38 cellular contexts compared by ENCODE assay signal in the genomic region with DNA sequence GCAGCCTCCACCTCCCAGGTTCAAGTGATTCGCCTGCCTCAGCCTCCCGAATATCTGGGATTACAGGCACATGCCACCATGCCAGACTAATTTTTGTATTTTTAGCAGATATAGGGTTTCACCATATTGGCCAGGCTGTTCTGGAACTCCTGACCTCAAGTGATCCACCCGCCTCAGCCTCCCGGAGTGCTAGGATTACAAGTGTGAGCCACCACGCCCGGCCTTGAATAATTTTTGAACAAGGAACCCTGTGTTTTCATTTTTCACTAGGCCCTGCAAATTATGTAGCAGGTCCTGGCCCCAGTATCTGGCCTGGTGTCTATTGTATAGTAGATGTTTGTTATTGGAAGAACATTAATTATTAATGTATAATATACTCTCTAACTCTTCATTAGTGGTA.
"Had no signal": no experiment of that assay in that cellular context is flagged by ENCODE, and none has a peak within 500 bp of the region (broad histone marks: within the 10 kb centered on the region; RNA-seq: fewer than 3 reads in every experiment).

No MANE protein-coding gene starts in this region.

- H3K27ac ChIP-seq: adrenal gland, ascending aorta, body of pancreas, brain microvascular endothelial cell, breast epithelium, cardiac muscle cell had no signal

- H3K9me3 Mint-ChIP-seq: activated naive CD4-positive, alpha-beta T cell treated with anti-CD3 and anti-CD28 coated beads for 36 hours; activated naive CD4-positive, alpha-beta T cell treated with anti-CD3 and anti-CD28 coated beads, Interleukin-2, amount 10 ng/mL, durations not matched to agents 7 days and 5 days; activated naive CD4-positive, alpha-beta T cell treated with anti-CD3 and anti-CD28 coated beads, Interleukin-2, amount 50 U/mL, for 24 hours; activated naive CD4-positive, alpha-beta T cell treated with anti-CD3 and anti-CD28 coated beads, Interleukin-2, amount 50 U/mL, for 72 hours; activated naive CD8-positive, alpha-beta T cell treated with anti-CD3 and anti-CD28 coated beads for 36 hours; activated naive CD8-positive, alpha-beta T cell treated with anti-CD3 and anti-CD28 coated beads, Interleukin-2, amount 10 ng/mL, durations not matched to agents 7 days and 5 days; activated naive CD8-positive, alpha-beta T cell treated with anti-CD3 and anti-CD28 coated beads, Interleukin-2, amount 50 U/mL, for 24 hours; activated T-cell treated with anti-CD3 and anti-CD28 coated beads, Interleukin-2, amount 50 U/mL, for 24 hours; activated T-cell treated with anti-CD3 and anti-CD28 coated beads, Interleukin-2, amount 50 U/mL, for 4 hours; activated T-cell treated with anti-CD3 and anti-CD28 coated beads, Interleukin-2, amount 50 U/mL, for 72 hours; activated T-helper 1 cell treated with anti-CD3 and anti-CD28 coated beads, Interleukin-12 subunit alpha, Interleukin-12 subunit beta, Interleukin-2, Interleukin-4 antibody, amounts not matched to agents 30 ng/mL and 10 ng/mL and 1 ng/mL, durations not matched to agents 14 hours and 24 hours and 36 hours; activated T-helper 17 cell treated with anti-CD3 and anti-CD28 coated beads, Interleukin-2, amount 50 U/mL, for 72 hours; activated T-helper 2 cell treated with anti-CD3 and anti-CD28 coated beads, Interferon-gamma antibody, Interleukin-2, Interleukin-4, amounts not matched to agents 10 μg/mL and 5 μg/mL and 100 μg/mL, durations not matched to agents 14 hours and 24 hours and 36 hours; central memory CD8-positive, alpha-beta T cell had no signal

- H3K27me3 Mint-ChIP-seq: activated naive CD4-positive, alpha-beta T cell treated with anti-CD3 and anti-CD28 coated beads, Interleukin-2, amount 50 U/mL, for 24 hours; activated naive CD8-positive, alpha-beta T cell; activated naive CD8-positive, alpha-beta T cell treated with anti-CD3 and anti-CD28 coated beads for 36 hours; activated naive CD8-positive, alpha-beta T cell treated with anti-CD3 and anti-CD28 coated beads, Interleukin-2, amount 50 U/mL, for 24 hours; activated T-cell treated with anti-CD3 and anti-CD28 coated beads, Interleukin-2, amount 50 U/mL, for 24 hours; activated T-helper 17 cell treated with anti-CD3 and anti-CD28 coated beads, Interleukin-2, amount 50 U/mL, for 72 hours; brain; central memory CD8-positive, alpha-beta T cell had no signal

- H3K36me3 ChIP-seq: adrenal gland, ascending aorta, brain microvascular endothelial cell, breast epithelium, cardiac muscle cell had no signal

- DNase-seq: activated effector memory CD4-positive, alpha-beta T cell treated with anti-CD3 and anti-CD28 coated beads, Interleukin-2, amount 50 U/mL, for 16 hours; activated effector memory CD4-positive, alpha-beta T cell treated with Interleukin-2 at 50 U/mL for 16 hours; activated gamma-delta T cell; activated gamma-delta T cell treated with Interleukin-2 at 50 U/mL for 16 hours; activated naive CD4-positive, alpha-beta T cell; activated naive CD4-positive, alpha-beta T cell treated with anti-CD3 and anti-CD28 coated beads for 36 hours; activated naive CD4-positive, alpha-beta T cell treated with anti-CD3 and anti-CD28 coated beads, Interleukin-2, amount 10 ng/mL, durations not matched to agents 7 days and 5 days; activated naive CD4-positive, alpha-beta T cell treated with anti-CD3 and anti-CD28 coated beads, Interleukin-2, amount 50 U/mL, for 16 hours; activated naive CD4-positive, alpha-beta T cell treated with Interleukin-2 at 50 U/mL for 16 hours; activated naive CD8-positive, alpha-beta T cell treated with anti-CD3 and anti-CD28 coated beads for 36 hours; activated naive CD8-positive, alpha-beta T cell treated with anti-CD3 and anti-CD28 coated beads, Interleukin-2, amount 10 ng/mL, durations not matched to agents 7 days and 5 days; activated naive CD8-positive, alpha-beta T cell treated with anti-CD3 and anti-CD28 coated beads, Interleukin-2, amount 50 U/mL, for 24 hours; activated T-cell treated with anti-CD3 and anti-CD28 coated beads, Interleukin-2, amount 50 U/mL, for 1 hour; activated T-cell treated with anti-CD3 and anti-CD28 coated beads, Interleukin-2, amount 50 U/mL, for 24 hours; activated T-cell treated with anti-CD3 and anti-CD28 coated beads, Interleukin-2, amount 50 U/mL, for 4 hours; activated T-cell treated with anti-CD3 and anti-CD28 coated beads, Interleukin-2, amount 50 U/mL, for 48 hours; activated T-cell treated with anti-CD3 and anti-CD28 coated beads, Interleukin-2, amount 50 U/mL, for 72 hours; adrenal gland; amniotic stem cell; amygdala; anterior cingulate cortex; aorta; body of pancreas; brain microvascular endothelial cell; caudate nucleus; central memory CD4-positive, alpha-beta T cell; cerebellar nuclear complex had no signal

- H3K27ac Mint-ChIP-seq: activated naive CD4-positive, alpha-beta T cell treated with anti-CD3 and anti-CD28 coated beads for 36 hours; activated naive CD4-positive, alpha-beta T cell treated with anti-CD3 and anti-CD28 coated beads, Interleukin-2, amount 10 ng/mL, durations not matched to agents 7 days and 5 days; activated naive CD4-positive, alpha-beta T cell treated with anti-CD3 and anti-CD28 coated beads, Interleukin-2, amount 50 U/mL, for 24 hours; activated naive CD4-positive, alpha-beta T cell treated with anti-CD3 and anti-CD28 coated beads, Interleukin-2, amount 50 U/mL, for 72 hours; activated naive CD8-positive, alpha-beta T cell; activated naive CD8-positive, alpha-beta T cell treated with anti-CD3 and anti-CD28 coated beads for 36 hours; activated naive CD8-positive, alpha-beta T cell treated with anti-CD3 and anti-CD28 coated beads, Interleukin-2, amount 10 ng/mL, durations not matched to agents 7 days and 5 days; activated naive CD8-positive, alpha-beta T cell treated with anti-CD3 and anti-CD28 coated beads, Interleukin-2, amount 50 U/mL, for 24 hours; activated T-cell treated with anti-CD3 and anti-CD28 coated beads, Interleukin-2, amount 50 U/mL, for 24 hours; activated T-cell treated with anti-CD3 and anti-CD28 coated beads, Interleukin-2, amount 50 U/mL, for 72 hours; activated T-helper 1 cell treated with anti-CD3 and anti-CD28 coated beads, Interleukin-12 subunit alpha, Interleukin-12 subunit beta, Interleukin-2, Interleukin-4 antibody, amounts not matched to agents 30 ng/mL and 10 ng/mL and 1 ng/mL, durations not matched to agents 14 hours and 24 hours and 36 hours; activated T-helper 17 cell treated with anti-CD3 and anti-CD28 coated beads, Interleukin-2, amount 50 U/mL, for 72 hours; activated T-helper 2 cell treated with anti-CD3 and anti-CD28 coated beads, Interferon-gamma antibody, Interleukin-2, Interleukin-4, amounts not matched to agents 10 μg/mL and 5 μg/mL and 100 μg/mL, durations not matched to agents 14 hours and 24 hours and 36 hours had no signal

- H3K36me3 Mint-ChIP-seq: activated naive CD4-positive, alpha-beta T cell treated with anti-CD3 and anti-CD28 coated beads, Interleukin-2, amount 10 ng/mL, durations not matched to agents 7 days and 5 days; activated naive CD4-positive, alpha-beta T cell treated with anti-CD3 and anti-CD28 coated beads, Interleukin-2, amount 50 U/mL, for 24 hours; activated naive CD4-positive, alpha-beta T cell treated with anti-CD3 and anti-CD28 coated beads, Interleukin-2, amount 50 U/mL, for 72 hours; activated naive CD8-positive, alpha-beta T cell; activated naive CD8-positive, alpha-beta T cell treated with anti-CD3 and anti-CD28 coated beads for 36 hours; activated naive CD8-positive, alpha-beta T cell treated with anti-CD3 and anti-CD28 coated beads, Interleukin-2, amount 10 ng/mL, durations not matched to agents 7 days and 5 days; brain had no signal

- H3K4me1 ChIP-seq: adrenal gland, ascending aorta, breast epithelium had no signal

- H3K4me3 ChIP-seq: adrenal gland, ascending aorta, body of pancreas, breast epithelium, cardiac muscle cell had no signal

- H3K9me3 ChIP-seq: adrenal gland, ascending aorta, body of pancreas, breast epithelium had no signal

- H3K4me3 Mint-ChIP-seq: activated naive CD4-positive, alpha-beta T cell treated with anti-CD3 and anti-CD28 coated beads for 36 hours; activated naive CD4-positive, alpha-beta T cell treated with anti-CD3 and anti-CD28 coated beads, Interleukin-2, amount 10 ng/mL, durations not matched to agents 7 days and 5 days; activated naive CD4-positive, alpha-beta T cell treated with anti-CD3 and anti-CD28 coated beads, Interleukin-2, amount 50 U/mL, for 24 hours; activated naive CD8-positive, alpha-beta T cell; activated naive CD8-positive, alpha-beta T cell treated with anti-CD3 and anti-CD28 coated beads for 36 hours; activated naive CD8-positive, alpha-beta T cell treated with anti-CD3 and anti-CD28 coated beads, Interleukin-2, amount 10 ng/mL, durations not matched to agents 7 days and 5 days; activated naive CD8-positive, alpha-beta T cell treated with anti-CD3 and anti-CD28 coated beads, Interleukin-2, amount 50 U/mL, for 24 hours; activated T-cell treated with anti-CD3 and anti-CD28 coated beads, Interleukin-2, amount 50 U/mL, for 24 hours; activated T-cell treated with anti-CD3 and anti-CD28 coated beads, Interleukin-2, amount 50 U/mL, for 4 hours; activated T-cell treated with anti-CD3 and anti-CD28 coated beads, Interleukin-2, amount 50 U/mL, for 72 hours; activated T-helper 1 cell treated with anti-CD3 and anti-CD28 coated beads, Interleukin-12 subunit alpha, Interleukin-12 subunit beta, Interleukin-2, Interleukin-4 antibody, amounts not matched to agents 30 ng/mL and 10 ng/mL and 1 ng/mL, durations not matched to agents 14 hours and 24 hours and 36 hours; activated T-helper 17 cell treated with anti-CD3 and anti-CD28 coated beads, Interleukin-2, amount 50 U/mL, for 72 hours; brain; central memory CD8-positive, alpha-beta T cell had no signal

- H3K4me1 Mint-ChIP-seq: activated naive CD4-positive, alpha-beta T cell treated with anti-CD3 and anti-CD28 coated beads, Interleukin-2, amount 10 ng/mL, durations not matched to agents 7 days and 5 days; activated naive CD4-positive, alpha-beta T cell treated with anti-CD3 and anti-CD28 coated beads, Interleukin-2, amount 50 U/mL, for 24 hours; activated T-helper 17 cell treated with anti-CD3 and anti-CD28 coated beads, Interleukin-2, amount 50 U/mL, for 72 hours; central memory CD8-positive, alpha-beta T cell had no signal

- H3K27me3 ChIP-seq: adrenal gland, ascending aorta, body of pancreas, brain microvascular endothelial cell, breast epithelium, cardiac muscle cell had no signal

- ATAC-seq: activated naive CD4-positive, alpha-beta T cell treated with anti-CD3 and anti-CD28 coated beads, Interleukin-2, amount 50 U/mL, for 72 hours; activated naive CD8-positive, alpha-beta T cell treated with anti-CD3 and anti-CD28 coated beads, Interleukin-2, amount 50 U/mL, for 24 hours; activated T-cell treated with anti-CD3 and anti-CD28 coated beads, Interleukin-2, amount 50 U/mL, for 4 hours; activated T-cell treated with anti-CD3 and anti-CD28 coated beads, Interleukin-2, amount 50 U/mL, for 72 hours; activated T-helper 17 cell treated with anti-CD3 and anti-CD28 coated beads, Interleukin-2, amount 50 U/mL, for 72 hours; body of pancreas had no signal
